ENCODE assay signal across 8 cellular contexts in the genomic region with DNA sequence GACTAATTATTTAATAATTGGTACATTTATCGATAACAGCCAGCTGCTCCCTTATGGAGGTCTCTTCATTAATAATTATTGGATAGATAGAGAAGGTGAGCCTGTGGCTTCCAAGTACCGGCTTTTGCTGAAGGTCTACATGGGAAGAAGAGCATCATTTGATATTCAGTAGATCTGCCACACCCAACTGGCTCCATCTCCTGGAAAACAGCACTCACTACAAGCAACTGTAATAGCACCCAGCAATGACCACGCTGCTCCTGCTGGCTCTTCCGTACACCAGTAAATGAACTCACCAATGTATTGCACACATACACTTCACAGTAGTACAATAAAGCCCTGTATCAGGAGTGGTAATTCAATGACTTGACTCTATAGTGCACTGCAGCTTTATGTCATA. TPM values are rescaled to one million over a fixed set of nuclear protein-coding genes. Genes with fewer than 3 reads are reported as not detected.
A peak's percentile ranks its signal among the peaks of the same experiment; 100 is the strongest.
DNase-seq lines count a peak whose midpoint lies in the region; ATAC-seq and TF ChIP-seq lines count a peak whose summit lies in the region.

No MANE protein-coding gene starts in this region.

- H3K27ac ChIP-seq in heart right ventricle = no peak overlapping the region

- in situ Hi-C loops in ACHN (cut with HindIII; ENCODE audit: low pct_ligation_motif_present, low pct_unique_long_range_greater_than_20kb, low sequenced_read_pairs) = no loop called here

- ATAC-seq in heart right ventricle (no peak), HG02938 (IDR thresholded peaks at IDR 0.05; ENCODE audit: unreplicated experiment) (no peak)

- no peaks in the 10 kb centered on the region for H3K9me3 ChIP-seq in heart right ventricle

- H3K36me3 Mint-ChIP-seq in progenitor cell of endocrine pancreas (ENCODE audit: insufficient read depth) = peaks cover 17% of the 10 kb centered on the region

- H3K4me1 Mint-ChIP-seq in progenitor cell of endocrine pancreas (ENCODE audit: low read depth) = peaks cover 2% of the 10 kb centered on the region

- no peaks in the 10 kb centered on the region for H3K9me3 Mint-ChIP-seq in progenitor cell of endocrine pancreas (ENCODE audit: low read depth)

- TF ChIP-seq CTCF in GM12872 (IDR thresholded peaks at IDR 0.05; ENCODE audit: insufficient read depth, low read depth, low read length) = peak; percentile 62
- peak; percentile 41 for TF ChIP-seq CTCF in progenitor cell of endocrine pancreas (IDR thresholded peaks at IDR 0.05; ENCODE audit: unreplicated experiment)
- peak in 3 of 9 donors; percentile 23 to 41 (median 26) for TF ChIP-seq CTCF in heart right ventricle (IDR thresholded peaks at IDR 0.05)

- intact Hi-C loops in heart right ventricle (cut with DNase I) = no loop called here

- no peaks in the 10 kb centered on the region for H3K4me1 ChIP-seq in heart right ventricle

- no peak overlapping the region for H3K4me3 ChIP-seq in heart right ventricle

- H3K27ac Mint-ChIP-seq in progenitor cell of endocrine pancreas = no peak overlapping the region

- no peak overlapping the region for H3K4me3 Mint-ChIP-seq in progenitor cell of endocrine pancreas (ENCODE audit: low read depth)

- WGBS in heart right ventricle, 2 donors = 82 to 89% methylated on average over 4 of the region's 4 CpGs

- H3K36me3 ChIP-seq in heart right ventricle = peaks cover 0 to 70% (median 15%) of the 10 kb centered on the region in 9 donors

- no peaks in the 10 kb centered on the region for H3K27me3 Mint-ChIP-seq in progenitor cell of endocrine pancreas

- DNase-seq in ACHN = peak; percentile 58
- peak; percentile 24 for DNase-seq in NCI-H460 (ENCODE audit: extremely low read depth, low read depth)
- peak; percentile 32 for DNase-seq in dermis blood vessel endothelial cell
- no peak for DNase-seq in progenitor cell of endocrine pancreas (ENCODE audit: low spot score, unreplicated experiment)
- no peak for DNase-seq in heart right ventricle
- DNase-seq in ureter (ENCODE audit: low spot score) = no peak

- H3K27me3 ChIP-seq in heart right ventricle = no peaks in the 10 kb centered on the region

RNA-seq across cellular contexts. Expression of gene MARVELD3, which starts 19.5 kb away (rescaled TPM):
- total RNA-seq in NCI-H460 (2014; rRNA removed; shearing (Covaris generic)) = not detected in 2 replicates
- polyA plus RNA-seq in NCI-H460 (2014; cell fraction: nucleus; rRNA removed) = not detected in 2 replicates
- not detected in 2 replicates for total RNA-seq in dermis blood vessel endothelial cell
- 32.3 and 33.7 TPM in 2 replicates for total RNA-seq in progenitor cell of endocrine pancreas
- not detected for total RNA-seq in heart right ventricle
- polyA plus RNA-seq in heart right ventricle = under 1 TPM in 1 of 2 donors, not detected in 1; 0.01 TPM
- 12.5 TPM for total RNA-seq in ureter

Comparison
In these comparisons a context has a peak if more than half of its experiments do, and no peak if none do; other contexts are left out.
1. DNase-seq: peak in ACHN (single experiment), NCI-H460 (single experiment) and dermis blood vessel endothelial cell (single experiment); none in progenitor cell of endocrine pancreas (single experiment), heart right ventricle (0 of 2) and ureter (single experiment).
2. RNA of gene MARVELD3, which starts 19.5 kb away (total RNA-seq): 32.3 to 33.7 TPM in progenitor cell of endocrine pancreas and 12.5 TPM in ureter (single experiment); not detected in NCI-H460, not detected in dermis blood vessel endothelial cell and not detected in heart right ventricle; every median in the first group is over 10 times any median in the second.